In the genomic region with DNA sequence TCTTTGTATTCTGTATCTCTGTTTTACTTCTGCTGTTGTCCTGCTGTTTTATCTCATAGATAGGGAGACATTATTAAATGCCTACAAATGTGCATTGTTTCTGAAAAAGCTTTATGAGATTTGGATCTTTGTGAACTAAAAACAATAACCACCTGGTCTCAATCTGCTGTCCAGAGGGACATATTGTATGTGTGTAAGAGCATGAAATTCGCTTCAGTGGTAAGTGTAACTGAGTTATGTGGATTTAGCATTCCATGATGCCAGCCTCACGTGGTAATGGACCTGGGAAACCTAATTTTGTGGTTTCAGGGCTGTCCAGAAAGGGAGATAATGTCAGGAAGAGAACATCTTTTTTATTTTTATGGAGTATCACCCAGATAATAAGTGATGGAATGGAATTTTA, we compare ENCODE assay signal across 30 cellular contexts.
DNase-seq lines count a peak whose midpoint lies in the region; ATAC-seq, FAIRE-seq and TF ChIP-seq lines count a peak whose summit lies in the region.
"Had no signal": no experiment of that assay in that cellular context is flagged by ENCODE, and none has a peak within 500 bp of the region (broad histone marks: within the 10 kb centered on the region; RNA-seq: fewer than 3 reads in every experiment).

No MANE protein-coding gene starts in this region.

- no peaks in the 10 kb centered on the region for H4K20me1 ChIP-seq in smooth muscle cell (ENCODE audit: low read depth)

- 51% methylated on average over 2 of the region's 2 CpGs for WGBS in smooth muscle cell (ENCODE audit: low lambda C conversion rate)
- WGBS in adrenal gland, 4 donors: 93 to 95% (median 94%) methylated on average over 2 of the region's 2 CpGs

- H3K4me1 Mint-ChIP-seq in activated CD8-positive, alpha-beta T cell treated with anti-CD3 and anti-CD28 coated beads for 36 hours (ENCODE audit: low read depth): peaks cover 29% of the 10 kb centered on the region
- peaks cover 23% of the 10 kb centered on the region for H3K4me1 Mint-ChIP-seq in activated CD8-positive, alpha-beta T cell treated with anti-CD3 and anti-CD28 coated beads, Interleukin-2, amount 10 ng/mL, durations not matched to agents 7 days and 5 days (ENCODE audit: low read depth)

- no peaks in the 10 kb centered on the region for H3K9me3 Mint-ChIP-seq in activated CD8-positive, alpha-beta T cell treated with anti-CD3 and anti-CD28 coated beads for 36 hours
- no peaks in the 10 kb centered on the region for H3K9me3 Mint-ChIP-seq in activated CD8-positive, alpha-beta T cell treated with anti-CD3 and anti-CD28 coated beads, Interleukin-2, amount 10 ng/mL, durations not matched to agents 7 days and 5 days (ENCODE audit: insufficient read depth)
- H3K9me3 Mint-ChIP-seq: activated naive CD4-positive, alpha-beta T cell treated with anti-CD3 and anti-CD28 coated beads for 36 hours; activated T-cell treated with anti-CD3 and anti-CD28 coated beads, Interleukin-2, amount 50 U/mL, for 4 hours; CD8-positive, alpha-beta memory T cell; HFFc6; T-helper 2 cell treated with Interferon-gamma antibody and Interleukin-4, amounts not matched to agents 5 μg/mL and 100 μg/mL, for 36 hours had no signal

- TF ChIP-seq POLR2A in adrenal gland (IDR thresholded peaks at IDR 0.05): no peak

- H3K27ac Mint-ChIP-seq in activated CD8-positive, alpha-beta T cell treated with anti-CD3 and anti-CD28 coated beads for 36 hours: peak overlapping the region; percentile 27
- no peak overlapping the region for H3K27ac Mint-ChIP-seq in activated CD8-positive, alpha-beta T cell treated with anti-CD3 and anti-CD28 coated beads, Interleukin-2, amount 10 ng/mL, durations not matched to agents 7 days and 5 days
- H3K27ac Mint-ChIP-seq: activated CD4-positive, alpha-beta T cell treated with anti-CD3 and anti-CD28 coated beads for 36 hours; activated naive CD4-positive, alpha-beta T cell treated with anti-CD3 and anti-CD28 coated beads for 36 hours; B cell had no signal

- H3K4me1 ChIP-seq in smooth muscle cell (ENCODE audit: low read depth) (peaks cover 40% of the 10 kb centered on the region), adrenal gland (replicated peaks in 1 of 2) (peaks cover 10 to 16% of the 10 kb centered on the region in 2 donors)

- H3K79me2 ChIP-seq in smooth muscle cell (ENCODE audit: low read depth): no peaks in the 10 kb centered on the region

- H3K27ac ChIP-seq in smooth muscle cell (ENCODE audit: low read depth) (peak overlapping the region; percentile 92), adrenal gland (no peak overlapping the region)
- H3K27ac ChIP-seq: dorsolateral prefrontal cortex, pancreas, spleen had no signal

- no peak for TF ChIP-seq CTCF in activated CD8-positive, alpha-beta T cell treated with anti-CD3 and anti-CD28 coated beads for 36 hours (IDR thresholded peaks at IDR 0.05)
- TF ChIP-seq CTCF in smooth muscle cell (IDR thresholded peaks at IDR 0.05; ENCODE audit: borderline replicate concordance, insufficient read depth, poor library complexity, severe bottlenecking) (no peak), adrenal gland (IDR thresholded peaks at IDR 0.05) (no peak)

- no peaks in the 10 kb centered on the region for H3K27me3 Mint-ChIP-seq in activated CD8-positive, alpha-beta T cell treated with anti-CD3 and anti-CD28 coated beads for 36 hours
- no peaks in the 10 kb centered on the region for H3K27me3 Mint-ChIP-seq in activated CD8-positive, alpha-beta T cell treated with anti-CD3 and anti-CD28 coated beads, Interleukin-2, amount 10 ng/mL, durations not matched to agents 7 days and 5 days (ENCODE audit: low read depth)
- H3K27me3 Mint-ChIP-seq: activated CD4-positive, alpha-beta T cell treated with anti-CD3 and anti-CD28 coated beads for 36 hours; B cell; CD8-positive, alpha-beta memory T cell had no signal

- ATAC-seq in activated CD8-positive, alpha-beta T cell treated with anti-CD3 and anti-CD28 coated beads for 36 hours: no peak
- no peak for ATAC-seq in activated CD8-positive, alpha-beta T cell treated with anti-CD3 and anti-CD28 coated beads, Interleukin-2, amount 10 ng/mL, durations not matched to agents 7 days and 5 days
- no peak for ATAC-seq in HG02840 (IDR thresholded peaks at IDR 0.05; ENCODE audit: low FRiP score, unreplicated experiment)
- ATAC-seq: HepG2, left colon, pancreas, Right ventricle myocardium inferior had no signal

- H3K36me3 ChIP-seq in smooth muscle cell (ENCODE audit: low read depth) (no peaks in the 10 kb centered on the region), adrenal gland (replicated peaks in 1 of 2) (no peaks in the 10 kb centered on the region)
- H3K36me3 ChIP-seq: pancreas had no signal

- peaks cover 19% of the 10 kb centered on the region for H3K36me3 Mint-ChIP-seq in activated CD8-positive, alpha-beta T cell treated with anti-CD3 and anti-CD28 coated beads for 36 hours (ENCODE audit: low read depth)
- peaks cover 11% of the 10 kb centered on the region for H3K36me3 Mint-ChIP-seq in activated CD8-positive, alpha-beta T cell treated with anti-CD3 and anti-CD28 coated beads, Interleukin-2, amount 10 ng/mL, durations not matched to agents 7 days and 5 days (ENCODE audit: low read depth)

- peak; percentile 12 for FAIRE-seq in endometrium (lab: Jason Lieb, UNC)
- FAIRE-seq: H1, HepG2, pancreas had no signal

- CTCF ChIA-PET in activated CD8-positive, alpha-beta T cell treated with anti-CD3 and anti-CD28 coated beads for 36 hours (lab: Charles Lee): no interaction called here
- CTCF ChIA-PET in activated CD8-positive, alpha-beta T cell treated with anti-CD3 and anti-CD28 coated beads, Interleukin-2, amount 10 ng/mL, durations not matched to agents 7 days and 5 days (lab: Charles Lee): no interaction called here

- DNase-seq in activated CD8-positive, alpha-beta T cell treated with anti-CD3 and anti-CD28 coated beads for 36 hours: no peak
- DNase-seq in activated CD8-positive, alpha-beta T cell treated with anti-CD3 and anti-CD28 coated beads, Interleukin-2, amount 10 ng/mL, durations not matched to agents 7 days and 5 days: no peak
- DNase-seq in SK-N-DZ (ENCODE audit: low spot score): peak; percentile 85
- DNase-seq in smooth muscle cell (lab: John Stamatoyannopoulos, UW; ENCODE audit: unreplicated experiment): no peak
- DNase-seq in adrenal gland: no peak
- DNase-seq in RKO (ENCODE audit: low spot score): no peak
- DNase-seq: activated CD4-positive, alpha-beta T cell treated with anti-CD3 and anti-CD28 coated beads for 36 hours; activated naive CD4-positive, alpha-beta T cell treated with anti-CD3 and anti-CD28 coated beads for 36 hours; activated T-cell treated with anti-CD3 and anti-CD28 coated beads, Interleukin-2, amount 50 U/mL, for 4 hours; amniotic stem cell; CD8-positive, alpha-beta memory T cell; DMS 273 treated with DMSO at 0.1 percent for 48 hours; dorsolateral prefrontal cortex; EL; HFFc6; Karpas-422; left colon; NCI-H1417; NCI-H2029; OCI-M1; pancreas; spleen; stimulated activated CD4-positive, alpha-beta T cell treated with anti-CD3 and anti-CD28 coated beads, Interleukin-2, amount 100 ng/mL, for 24 hours had no signal

- H3F3A ChIP-seq in smooth muscle cell (ENCODE audit: low read depth): peaks cover 11% of the 10 kb centered on the region

- H3K4me2 ChIP-seq in smooth muscle cell: peak overlapping the region; percentile 78

- H3K9me3 ChIP-seq in smooth muscle cell (replicated peaks; ENCODE audit: low read depth) (no peaks in the 10 kb centered on the region), adrenal gland (replicated peaks in 1 of 3) (no peaks in the 10 kb centered on the region)
- H3K9me3 ChIP-seq: pancreas, spleen had no signal

- intact Hi-C loops in activated CD8-positive, alpha-beta T cell treated with anti-CD3 and anti-CD28 coated beads for 36 hours (cut with micrococcal nuclease): loop anchor here (2.0 kb wide), 1 partner anchor 18 kb away; no protein-coding TSS in a partner anchor
- intact Hi-C loops in adrenal gland (cut with DNase I): no loop called here

- H3K4me3 Mint-ChIP-seq in activated CD8-positive, alpha-beta T cell treated with anti-CD3 and anti-CD28 coated beads for 36 hours: no peak overlapping the region
- no peak overlapping the region for H3K4me3 Mint-ChIP-seq in activated CD8-positive, alpha-beta T cell treated with anti-CD3 and anti-CD28 coated beads, Interleukin-2, amount 10 ng/mL, durations not matched to agents 7 days and 5 days
- H3K4me3 Mint-ChIP-seq: activated CD4-positive, alpha-beta T cell treated with anti-CD3 and anti-CD28 coated beads for 36 hours; activated naive CD4-positive, alpha-beta T cell treated with anti-CD3 and anti-CD28 coated beads for 36 hours; activated T-cell treated with anti-CD3 and anti-CD28 coated beads, Interleukin-2, amount 50 U/mL, for 4 hours; B cell; HFFc6 had no signal

- POLR2A ChIA-PET in activated CD8-positive, alpha-beta T cell treated with anti-CD3 and anti-CD28 coated beads for 36 hours (lab: Charles Lee): no interaction called here
- POLR2A ChIA-PET in activated CD8-positive, alpha-beta T cell treated with anti-CD3 and anti-CD28 coated beads, Interleukin-2, amount 10 ng/mL, durations not matched to agents 7 days and 5 days (lab: Charles Lee): no interaction called here

- H3K9ac ChIP-seq in smooth muscle cell (ENCODE audit: low read depth): no peak overlapping the region

- no peak overlapping the region for H2AFZ ChIP-seq in smooth muscle cell (ENCODE audit: low read depth)

- H3K4me3 ChIP-seq in smooth muscle cell (no peak overlapping the region), adrenal gland (no peak overlapping the region)
- H3K4me3 ChIP-seq: dorsolateral prefrontal cortex, pancreas, spleen had no signal

- no peaks in the 10 kb centered on the region for H3K27me3 ChIP-seq in smooth muscle cell (ENCODE audit: low read depth)
- no peaks in the 10 kb centered on the region for H3K27me3 ChIP-seq in adrenal gland
- H3K27me3 ChIP-seq: dorsolateral prefrontal cortex, pancreas, spleen had no signal
